ENCODE assay signal across 1 cellular context in the genomic region with DNA sequence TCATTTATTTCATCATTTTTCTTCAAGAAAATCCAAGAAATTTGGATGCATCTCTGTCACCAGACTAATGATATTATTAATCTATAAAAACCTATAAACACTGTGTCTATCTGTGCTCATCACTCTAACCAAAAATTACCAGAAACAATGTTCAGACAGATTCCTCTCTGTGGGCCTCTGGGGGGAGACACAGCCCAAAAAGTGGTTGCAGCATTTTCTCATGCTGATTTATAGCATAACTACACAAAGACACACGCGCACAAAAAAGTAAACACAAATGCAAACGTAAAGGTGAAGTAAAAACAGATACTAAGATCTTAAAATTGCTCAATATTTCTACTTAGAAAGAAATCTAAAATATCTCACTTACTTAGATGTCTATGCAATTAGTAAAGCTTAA.
TF ChIP-seq lines count a peak whose summit lies in the region.

No MANE protein-coding gene starts in this region.

TF ChIP-seq in SK-N-SH treated with all-trans-retinoic acid at 6 μM for 48 hours, 23 proteins besides CTCF, POLR2A, EP300 and RAD21 (continued from another document):
- TF ChIP-seq TOX (CRISPR knock-in tag; IDR thresholded peaks at IDR 0.05; ENCODE audit: borderline replicate concordance), result no peak
- no peak for TF ChIP-seq ARNTL (CRISPR knock-in tag; IDR thresholded peaks at IDR 0.05; ENCODE audit: borderline replicate concordance, low read depth)
- TF ChIP-seq, protein P1, sequence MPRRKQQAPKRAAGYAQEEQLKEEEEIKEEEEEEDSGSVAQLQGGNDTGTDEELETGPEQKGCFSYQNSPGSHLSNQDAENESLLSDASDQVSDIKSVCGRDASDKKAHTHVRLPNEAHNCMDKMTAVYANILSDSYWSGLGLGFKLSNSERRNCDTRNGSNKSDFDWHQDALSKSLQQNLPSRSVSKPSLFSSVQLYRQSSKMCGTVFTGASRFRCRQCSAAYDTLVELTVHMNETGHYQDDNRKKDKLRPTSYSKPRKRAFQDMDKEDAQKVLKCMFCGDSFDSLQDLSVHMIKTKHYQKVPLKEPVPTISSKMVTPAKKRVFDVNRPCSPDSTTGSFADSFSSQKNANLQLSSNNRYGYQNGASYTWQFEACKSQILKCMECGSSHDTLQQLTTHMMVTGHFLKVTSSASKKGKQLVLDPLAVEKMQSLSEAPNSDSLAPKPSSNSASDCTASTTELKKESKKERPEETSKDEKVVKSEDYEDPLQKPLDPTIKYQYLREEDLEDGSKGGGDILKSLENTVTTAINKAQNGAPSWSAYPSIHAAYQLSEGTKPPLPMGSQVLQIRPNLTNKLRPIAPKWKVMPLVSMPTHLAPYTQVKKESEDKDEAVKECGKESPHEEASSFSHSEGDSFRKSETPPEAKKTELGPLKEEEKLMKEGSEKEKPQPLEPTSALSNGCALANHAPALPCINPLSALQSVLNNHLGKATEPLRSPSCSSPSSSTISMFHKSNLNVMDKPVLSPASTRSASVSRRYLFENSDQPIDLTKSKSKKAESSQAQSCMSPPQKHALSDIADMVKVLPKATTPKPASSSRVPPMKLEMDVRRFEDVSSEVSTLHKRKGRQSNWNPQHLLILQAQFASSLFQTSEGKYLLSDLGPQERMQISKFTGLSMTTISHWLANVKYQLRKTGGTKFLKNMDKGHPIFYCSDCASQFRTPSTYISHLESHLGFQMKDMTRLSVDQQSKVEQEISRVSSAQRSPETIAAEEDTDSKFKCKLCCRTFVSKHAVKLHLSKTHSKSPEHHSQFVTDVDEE (CRISPR knock-in tag; IDR thresholded peaks at IDR 0.05), result no peak
- TF ChIP-seq, protein P2, sequence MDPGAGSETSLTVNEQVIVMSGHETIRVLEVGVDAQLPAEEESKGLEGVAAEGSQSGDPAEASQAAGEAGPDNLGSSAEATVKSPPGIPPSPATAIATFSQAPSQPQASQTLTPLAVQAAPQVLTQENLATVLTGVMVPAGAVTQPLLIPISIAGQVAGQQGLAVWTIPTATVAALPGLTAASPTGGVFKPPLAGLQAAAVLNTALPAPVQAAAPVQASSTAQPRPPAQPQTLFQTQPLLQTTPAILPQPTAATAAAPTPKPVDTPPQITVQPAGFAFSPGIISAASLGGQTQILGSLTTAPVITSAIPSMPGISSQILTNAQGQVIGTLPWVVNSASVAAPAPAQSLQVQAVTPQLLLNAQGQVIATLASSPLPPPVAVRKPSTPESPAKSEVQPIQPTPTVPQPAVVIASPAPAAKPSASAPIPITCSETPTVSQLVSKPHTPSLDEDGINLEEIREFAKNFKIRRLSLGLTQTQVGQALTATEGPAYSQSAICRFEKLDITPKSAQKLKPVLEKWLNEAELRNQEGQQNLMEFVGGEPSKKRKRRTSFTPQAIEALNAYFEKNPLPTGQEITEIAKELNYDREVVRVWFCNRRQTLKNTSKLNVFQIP (CRISPR knock-in tag; IDR thresholded peaks at IDR 0.05; ENCODE audit: borderline replicate concordance, low read depth), result no peak
TF ChIP-seq in SK-N-SH treated with all-trans-retinoic acid at 6 μM for 48 hours: peak in this region for 0.
